ENCODE assay signal across 18 cellular contexts in the genomic region with DNA sequence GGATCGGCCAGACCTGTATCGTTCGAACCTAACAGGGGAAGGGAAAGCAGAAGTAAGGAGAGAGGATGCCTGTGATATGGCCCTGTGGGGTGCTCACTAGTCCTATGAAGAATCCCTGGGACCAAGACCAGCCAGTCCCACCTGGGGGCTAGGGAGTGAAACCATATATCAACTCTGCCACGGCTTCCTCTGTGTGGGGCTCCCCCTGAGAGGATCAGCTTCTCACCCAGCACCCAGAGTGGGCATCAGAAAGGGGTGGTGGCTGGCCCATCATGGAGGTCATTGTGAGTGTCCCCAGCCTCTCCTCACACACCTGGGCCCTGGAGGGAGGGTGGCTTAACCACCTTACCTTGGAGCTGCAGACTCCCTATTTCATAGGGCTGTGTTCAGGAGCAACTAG.
"Had no signal": no experiment of that assay in that cellular context is flagged by ENCODE, and none has a peak within 500 bp of the region (broad histone marks: within the 10 kb centered on the region; RNA-seq: fewer than 3 reads in every experiment).

No MANE protein-coding gene starts in this region.

- H3K27me3 ChIP-seq: dorsolateral prefrontal cortex, neutrophil, right atrium auricular region, sigmoid colon, tibial nerve, upper lobe of left lung had no signal

- ATAC-seq: mucosa of descending colon; naive thymus-derived CD4-positive, alpha-beta T cell; stimulated activated effector memory CD8-positive, alpha-beta T cell treated with anti-CD3 and anti-CD28 coated beads, Interleukin-12 subunit alpha, Interleukin-12 subunit beta, amount 100 ng/mL, for 72 hours had no signal

- H3K4me3 ChIP-seq: dorsolateral prefrontal cortex, lung, mucosa of descending colon, prostate gland, right atrium auricular region, sigmoid colon, thoracic aorta, tibial nerve, upper lobe of left lung had no signal

- H3K9me3 ChIP-seq: mucosa of descending colon, neutrophil, prostate gland, right atrium auricular region, sigmoid colon, thoracic aorta, tibial nerve, upper lobe of left lung had no signal

- DNase-seq: cerebellar nuclear complex; dorsolateral prefrontal cortex; effector CD4-positive, alpha-beta T cell; head of caudate nucleus; mucosa of descending colon; naive thymus-derived CD4-positive, alpha-beta T cell; sigmoid colon; stimulated activated CD4-positive, alpha-beta T cell treated with anti-CD3 and anti-CD28 coated beads, Interleukin-2, amount 100 ng/mL, for 24 hours; stimulated activated CD4-positive, alpha-beta T cell treated with anti-CD3 and anti-CD28 coated beads, Interleukin-4, amount 100 ng/mL, for 24 hours; stimulated activated naive CD4-positive, alpha-beta T cell treated with Interleukin-2 at 50 U/mL for 16 hours; upper lobe of left lung had no signal

- H3K27ac ChIP-seq: neutrophil, prostate gland, sigmoid colon, thoracic aorta had no signal
